19 cellular contexts compared by ENCODE assay signal in the genomic region with DNA sequence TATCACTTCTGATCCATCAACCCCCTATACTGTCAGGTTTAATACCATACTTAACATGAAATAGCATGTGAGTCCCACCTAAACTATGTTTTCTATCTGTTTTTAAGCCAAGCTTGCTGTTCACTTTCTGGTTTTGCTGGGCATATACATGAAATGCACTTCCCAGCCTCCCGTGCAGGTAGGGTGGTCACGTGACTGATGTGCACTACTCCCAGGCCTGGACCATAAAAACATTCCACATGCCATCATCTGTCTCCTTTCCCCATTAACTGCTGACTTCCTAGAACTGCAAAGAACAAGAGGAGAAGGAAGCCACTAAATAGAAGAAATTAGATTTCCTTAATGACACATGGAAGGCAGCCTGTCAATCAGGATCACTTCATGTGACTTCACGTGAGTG.
"Had no signal": no experiment of that assay in that cellular context is flagged by ENCODE, and none has a peak within 500 bp of the region (broad histone marks: within the 10 kb centered on the region; RNA-seq: fewer than 3 reads in every experiment).

No MANE protein-coding gene starts in this region.

- H3K4me1 ChIP-seq: left lung, psoas muscle had no signal

- H3K9ac ChIP-seq: neural progenitor cell had no signal

- H3K27ac ChIP-seq: left lung, neural progenitor cell, ovary, psoas muscle had no signal

- DNase-seq: activated CD4-positive, alpha-beta T cell treated with anti-CD3 and anti-CD28 coated beads, Interleukin-2, amount 10 ng/mL, durations not matched to agents 24 days and 14 days; activated CD8-positive, alpha-beta T cell treated with anti-CD3 and anti-CD28 coated beads, Interleukin-2, amount 10 ng/mL, durations not matched to agents 7 days and 5 days; activated naive CD4-positive, alpha-beta T cell treated with anti-CD3 and anti-CD28 coated beads for 36 hours; activated T-cell treated with anti-CD3 and anti-CD28 coated beads, Interleukin-2, amount 50 U/mL, for 24 hours; anterior cingulate cortex; cerebellar nuclear complex; dorsolateral prefrontal cortex; gastrocnemius medialis; head of caudate nucleus; kidney; left lung; naive B cell; ovary; psoas muscle; right cardiac atrium; stimulated activated CD4-positive, alpha-beta T cell treated with anti-CD3 and anti-CD28 coated beads, Interleukin-15, amount 100 ng/mL, for 24 hours; stimulated activated CD4-positive, alpha-beta T cell treated with anti-CD3 and anti-CD28 coated beads, Interleukin-4, amount 100 ng/mL, for 1 hour had no signal

- H3K4me2 ChIP-seq: neural progenitor cell had no signal

- H3K36me3 ChIP-seq: gastrocnemius medialis, left lung, neural progenitor cell, ovary had no signal

- H3K27me3 ChIP-seq: dorsolateral prefrontal cortex, gastrocnemius medialis, left lung, neural progenitor cell, ovary had no signal

- H3K4me3 ChIP-seq: dorsolateral prefrontal cortex, gastrocnemius medialis, left lung, neural progenitor cell, ovary, psoas muscle, skin epidermis had no signal

- H2AFZ ChIP-seq: neural progenitor cell had no signal

- H3K9me3 ChIP-seq: gastrocnemius medialis, left lung, ovary, psoas muscle had no signal
